In genomic region chr15:80480909-80481308, GRCh38 we compare ENCODE assay signal across 12 cellular contexts.
A peak's percentile ranks its signal among the peaks of the same experiment; 100 is the strongest.
DNase-seq lines count a peak whose midpoint lies in the region; ATAC-seq, FAIRE-seq and TF ChIP-seq lines count a peak whose summit lies in the region.
"Had no signal": no experiment of that assay in that cellular context is flagged by ENCODE, and none has a peak within 500 bp of the region (broad histone marks: within the 10 kb centered on the region; RNA-seq: fewer than 3 reads in every experiment).

No MANE protein-coding gene starts in this region.

- H3K36me3 Mint-ChIP-seq in HFFc6 (ENCODE audit: low read depth) = peaks cover 43% of the 10 kb centered on the region
- H3K36me3 Mint-ChIP-seq: IgD-negative memory B cell; stimulated activated naive B cell treated with anti-CD40 and anti-IgM and Interleukin-4, amounts not matched to agents 10 μg/mL and 1 μg/mL and 100 μg/mL, for 72 hours had no signal

- H3K4me3 ChIP-seq in bronchial epithelial cell (ENCODE audit: low read depth, low read length) (no peak overlapping the region), A673 (ENCODE audit: low read depth, low read length, poor library complexity, severe bottlenecking) (no peak overlapping the region)

- no peaks in the 10 kb centered on the region for H3K9me3 ChIP-seq in A673 (ENCODE audit: low read depth, low read length, poor library complexity, severe bottlenecking)

- peak overlapping the region; percentile 71 for H3K4me3 Mint-ChIP-seq in HFFc6
- H3K4me3 Mint-ChIP-seq: IgD-negative memory B cell; neural crest cell; stimulated activated naive B cell treated with anti-CD40 and anti-IgM and Interleukin-4, amounts not matched to agents 10 μg/mL and 1 μg/mL and 100 μg/mL, for 72 hours had no signal

- H3K9me3 Mint-ChIP-seq in HFFc6 = peaks cover 17% of the 10 kb centered on the region

- no peaks in the 10 kb centered on the region for H3K27me3 Mint-ChIP-seq in HFFc6 (ENCODE audit: insufficient read depth)

- H3K4me1 ChIP-seq in A673 (ENCODE audit: insufficient read depth, low read length, poor library complexity, severe bottlenecking) = no peaks in the 10 kb centered on the region

- CTCF ChIA-PET in A673 (lab: Charles Lee) = no interaction called here

- ATAC-seq in HG02571 (IDR thresholded peaks at IDR 0.05; ENCODE audit: unreplicated experiment) = no peak
- ATAC-seq: stimulated activated naive B cell treated with anti-CD40 and anti-IgM and Interleukin-4, amounts not matched to agents 10 μg/mL and 1 μg/mL and 100 μg/mL, for 72 hours had no signal

- intact Hi-C loops in A673 (cut with micrococcal nuclease; ENCODE audit: unreplicated experiment) = no loop called here

- H3K4me1 Mint-ChIP-seq in HFFc6 (ENCODE audit: low read depth) = peaks cover 86% of the 10 kb centered on the region
- H3K4me1 Mint-ChIP-seq: IgD-negative memory B cell; stimulated activated naive B cell treated with anti-CD40 and anti-IgM and Interleukin-4, amounts not matched to agents 10 μg/mL and 1 μg/mL and 100 μg/mL, for 72 hours had no signal

- no peaks in the 10 kb centered on the region for H3K36me3 ChIP-seq in bronchial epithelial cell (ENCODE audit: control insufficient read depth, insufficient read depth, low read length)
- H3K36me3 ChIP-seq in A673 (ENCODE audit: insufficient read depth, low read length, poor library complexity, severe bottlenecking) = no peaks in the 10 kb centered on the region

- BruUV-seq in A673 (replicated peaks; lab: Mats Ljungman, UMichigan) = no TSS peak

- H3K27ac Mint-ChIP-seq in HFFc6 = peak overlapping the region; percentile 78
- H3K27ac Mint-ChIP-seq: IgD-negative memory B cell; stimulated activated naive B cell treated with anti-CD40 and anti-IgM and Interleukin-4, amounts not matched to agents 10 μg/mL and 1 μg/mL and 100 μg/mL, for 72 hours had no signal

- no peak overlapping the region for H3K27ac ChIP-seq in A673 (ENCODE audit: low read depth, low read length, poor library complexity, severe bottlenecking)

- in situ Hi-C loops in GM13977 (cut with MboI; ENCODE audit: low pct_unique_long_range_greater_than_20kb, low sequenced_read_pairs, unreplicated experiment) = no loop called here

- POLR2A ChIA-PET in A673 (lab: Charles Lee; ENCODE audit: low non-redundant PET) = no interaction called here

- no peak for FAIRE-seq in bronchial epithelial cell (lab: Jason Lieb, UNC)

- peak; percentile 93 for DNase-seq in HFFc6
- peak; percentile 65 for DNase-seq in bronchial epithelial cell (ENCODE audit: low read depth)
- peak; percentile 53 for DNase-seq in inferior parietal cortex (ENCODE audit: extremely low spot score)
- DNase-seq in stromal cell of bone marrow (ENCODE audit: low read depth) = peak; percentile 87
- no peak for DNase-seq in A673 (ENCODE audit: low spot score)
- no peak for DNase-seq in stimulated activated CD4-positive, alpha-beta T cell treated with anti-CD3 and anti-CD28 coated beads, Interleukin-4, amount 100 ng/mL, for 24 hours
- no peak for DNase-seq in GM13977 (ENCODE audit: low spot score)
- DNase-seq: effector CD8-positive, alpha-beta T cell; stimulated activated naive B cell treated with anti-CD40 and anti-IgM and Interleukin-4, amounts not matched to agents 10 μg/mL and 1 μg/mL and 100 μg/mL, for 72 hours had no signal

- H3K27me3 ChIP-seq in bronchial epithelial cell (ENCODE audit: control insufficient read depth, insufficient read depth, low read length) (no peaks in the 10 kb centered on the region), A673 (replicated peaks; ENCODE audit: insufficient read depth, low read depth, low read length, poor library complexity) (no peaks in the 10 kb centered on the region)

- TF ChIP-seq CTCF in HFFc6 (IDR thresholded peaks at IDR 0.05) (no peak), bronchial epithelial cell (IDR thresholded peaks at IDR 0.05; ENCODE audit: insufficient read depth, low read length, severe bottlenecking) (no peak), A673 (conservative IDR thresholded peaks at IDR 0.05; ENCODE audit: low read depth, low read length) (no peak), GM13977 (IDR thresholded peaks at IDR 0.05; ENCODE audit: extremely low read depth, insufficient read depth, missing control alignments) (no peak)

Comparison
In these comparisons a context has a peak if more than half of its experiments do, and no peak if none do; other contexts are left out.
1. DNase-seq: peak in HFFc6 (single experiment), bronchial epithelial cell (single experiment), inferior parietal cortex (single experiment) and stromal cell of bone marrow (single experiment); none in A673 (single experiment), stimulated activated CD4-positive, alpha-beta T cell treated with anti-CD3 and anti-CD28 coated beads, Interleukin-4, amount 100 ng/mL, for 24 hours (single experiment) and GM13977 (single experiment).